Comparison of ENCODE assay signal across 31 cellular contexts in genomic region chr4:76272091-76272490, GRCh38. TPM values are rescaled to one million over a fixed set of nuclear protein-coding genes. Genes with fewer than 3 reads are reported as not detected.
"Had no signal": no experiment of that assay in that cellular context is flagged by ENCODE, and none has a peak within 500 bp of the region (broad histone marks: within the 10 kb centered on the region; RNA-seq: fewer than 3 reads in every experiment).

No MANE protein-coding gene starts in this region.

- H3K36me3 Mint-ChIP-seq: mesothelial cell of epicardium; naive B cell; natural killer cell treated with Interleukin-12 subunit alpha and Interleukin-12 subunit beta and Interleukin-15 and Interleukin-18, amount 100 ng/mL, for 72 hours; stimulated activated effector memory CD8-positive, alpha-beta T cell treated with anti-CD3 and anti-CD28 coated beads, Interleukin-12 subunit alpha, Interleukin-12 subunit beta, amount 100 ng/mL, for 72 hours had no signal

- DNase-seq: cortex of kidney; endodermal cell; foreskin fibroblast; glutamatergic neuron; heart right ventricle; hippocampal formation; left colon; left ventricle myocardium superior; mesenchymal stem cell; mucosa of descending colon; naive B cell; pancreas; stimulated activated CD4-positive, alpha-beta T cell treated with anti-CD3 and anti-CD28 coated beads, Interleukin-12 subunit alpha, Interleukin-12 subunit beta, amount 100 ng/mL, for 4 hours; stimulated activated CD4-positive, alpha-beta T cell treated with anti-CD3 and anti-CD28 coated beads, Interleukin-1b, Interleukin-23, amount 100 ng/mL, for 48 hours; stimulated activated CD4-positive, alpha-beta T cell treated with anti-CD3 and anti-CD28 coated beads, Interleukin-4, amount 100 ng/mL, for 24 hours; stimulated activated naive CD4-positive, alpha-beta T cell treated with Interleukin-2 at 50 U/mL for 16 hours; stomach; thyroid gland; trophoblast cell had no signal

- ATAC-seq: esophagus mucosa; gastroesophageal sphincter; heart right ventricle; left colon; left ventricle myocardium superior; mucosa of descending colon; natural killer cell treated with Interleukin-12 subunit alpha and Interleukin-12 subunit beta and Interleukin-15 and Interleukin-18, amount 100 ng/mL, for 72 hours; pancreas; sciatic nerve; stimulated activated effector memory CD8-positive, alpha-beta T cell treated with anti-CD3 and anti-CD28 coated beads, Interleukin-12 subunit alpha, Interleukin-12 subunit beta, amount 100 ng/mL, for 72 hours had no signal

- H3K27me3 ChIP-seq: gastroesophageal sphincter, heart right ventricle, neutrophil, pancreas, stomach, thyroid gland, vagina had no signal

- H3K4me1 Mint-ChIP-seq: endodermal cell, mesothelial cell of epicardium, naive B cell, neural crest cell had no signal

- H3K27ac ChIP-seq: epithelial cell of prostate, gastroesophageal sphincter, heart right ventricle, neutrophil, pancreas, stomach, thyroid gland, vagina had no signal

- H3K36me3 ChIP-seq: heart right ventricle, neutrophil, thyroid gland, vagina had no signal

- H3K9me3 ChIP-seq: gastroesophageal sphincter, heart right ventricle, mucosa of descending colon, neutrophil, pancreas, stomach, thyroid gland, vagina had no signal

- H3K4me3 Mint-ChIP-seq: endodermal cell; mesothelial cell of epicardium; naive B cell; natural killer cell treated with Interleukin-12 subunit alpha and Interleukin-12 subunit beta and Interleukin-15 and Interleukin-18, amount 100 ng/mL, for 72 hours; neural crest cell; stimulated activated effector memory CD8-positive, alpha-beta T cell treated with anti-CD3 and anti-CD28 coated beads, Interleukin-12 subunit alpha, Interleukin-12 subunit beta, amount 100 ng/mL, for 72 hours had no signal

- H3K27ac Mint-ChIP-seq: endodermal cell; mesothelial cell of epicardium; natural killer cell treated with Interleukin-12 subunit alpha and Interleukin-12 subunit beta and Interleukin-15 and Interleukin-18, amount 100 ng/mL, for 72 hours; stimulated activated effector memory CD8-positive, alpha-beta T cell treated with anti-CD3 and anti-CD28 coated beads, Interleukin-12 subunit alpha, Interleukin-12 subunit beta, amount 100 ng/mL, for 72 hours had no signal

- H3K9me3 Mint-ChIP-seq: endodermal cell; mesothelial cell of epicardium; naive B cell; natural killer cell treated with Interleukin-12 subunit alpha and Interleukin-12 subunit beta and Interleukin-15 and Interleukin-18, amount 100 ng/mL, for 72 hours; neural crest cell; stimulated activated effector memory CD8-positive, alpha-beta T cell treated with anti-CD3 and anti-CD28 coated beads, Interleukin-12 subunit alpha, Interleukin-12 subunit beta, amount 100 ng/mL, for 72 hours had no signal

- H3K4me3 ChIP-seq: gastroesophageal sphincter, heart right ventricle, mucosa of descending colon, pancreas, smooth muscle cell, stomach, thyroid gland, vagina had no signal

- H3K4me1 ChIP-seq: gastroesophageal sphincter, heart right ventricle, pancreas, thyroid gland, vagina had no signal

RNA-seq across cellular contexts. Expression of gene FAM47E, which starts 20.6 kb away (rescaled TPM):
- total RNA-seq: lung microvascular endothelial cell; natural killer cell treated with Interleukin-12 subunit alpha and Interleukin-12 subunit beta and Interleukin-15 and Interleukin-18, amount 100 ng/mL, for 72 hours had no signal
